Comparison of ENCODE assay signal across 8 cellular contexts in the genomic region with DNA sequence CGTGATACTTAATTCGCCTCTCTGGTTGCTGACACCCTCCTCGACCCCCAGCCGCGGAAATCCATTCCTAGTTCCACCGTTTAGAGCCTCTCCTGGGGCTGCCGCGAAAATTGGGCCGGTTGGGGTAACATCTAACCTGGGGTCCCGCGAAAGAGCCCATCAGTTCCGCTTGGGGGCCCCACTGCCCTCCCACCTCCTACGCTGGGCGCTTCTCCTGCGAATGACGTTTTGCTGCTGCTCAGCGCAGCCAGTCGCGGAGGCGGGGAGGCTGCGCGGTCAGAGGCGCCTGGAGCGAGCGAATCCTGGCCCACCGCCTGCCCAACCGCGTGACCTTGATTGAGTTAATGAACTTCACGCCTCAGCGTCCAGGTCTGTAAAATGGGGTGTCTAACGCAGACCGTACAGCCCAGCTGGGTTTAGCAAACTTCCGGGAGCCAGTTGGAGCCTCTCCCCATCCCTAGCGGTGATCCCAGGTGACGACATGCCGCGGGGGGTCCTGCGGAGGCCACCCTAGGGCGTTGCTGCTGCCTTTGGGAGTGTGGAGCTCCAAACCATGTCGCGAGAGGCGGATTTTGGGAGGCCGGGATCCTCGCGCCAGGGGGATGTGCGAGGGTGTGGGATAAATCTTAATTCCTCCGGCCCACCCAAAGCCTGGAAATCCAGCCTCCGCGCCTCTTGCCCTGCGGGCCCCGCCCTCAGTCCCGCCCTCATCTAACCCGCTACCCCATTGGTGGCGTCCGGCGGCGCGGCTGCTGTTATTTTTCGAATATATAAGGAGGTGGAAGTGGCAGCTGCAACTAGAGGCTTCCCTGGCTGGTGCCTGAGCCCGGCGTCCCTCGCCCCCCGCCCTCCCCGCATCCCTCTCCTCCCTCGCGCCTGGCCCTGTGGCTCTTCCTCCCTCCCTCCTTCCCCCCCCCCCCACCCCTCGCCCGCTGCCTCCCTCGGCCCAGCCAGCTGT. TPM values are rescaled to one million over a fixed set of nuclear protein-coding genes. Genes with fewer than 3 reads are reported as not detected.
DNase-seq lines count a peak whose midpoint lies in the region; TF ChIP-seq lines count a peak whose summit lies in the region.

A gene (plus strand): TSS at position 800 of the 958 bp plus-strand sequence. CDS start 222 bp downstream, outside the sequence.

- TF ChIP-seq CTCF in HFF-Myc (IDR thresholded peaks at IDR 0.05; ENCODE audit: low read depth, low read length, missing control alignments): peak; percentile 24

- H3K9ac ChIP-seq in neuronal stem cell (ENCODE audit: low read depth, low read length, poor library complexity): peak within 1 kb of the TSS; percentile 83

- H3K36me3 ChIP-seq in SJSA1 (peaks cover 45% of the 10 kb centered on the region), neuronal stem cell (replicated peaks in 1 of 2; ENCODE audit: control insufficient read depth in 2 of 2, insufficient read depth in 2 of 2, low read length in 2 of 2) (peaks cover 0 to 6% of the 10 kb centered on the region in 2 donors)

- H2BK5ac ChIP-seq in neuronal stem cell (ENCODE audit: low read length): peak within 1 kb of the TSS; percentile 78

- H4K8ac ChIP-seq in neuronal stem cell (ENCODE audit: low read depth, low read length): no peak within 1 kb of the TSS

- H2AFZ ChIP-seq in neuronal stem cell (ENCODE audit: low read length): peak within 1 kb of the TSS; percentile 95

- DNase-seq in GM03348 (ENCODE audit: low spot score) (peak; percentile 95), HFF-Myc (ENCODE audit: extremely low read depth, low read depth) (peak; percentile 72), MV-4-11 (lab: John Stamatoyannopoulos, UW) (peak; percentile 83), SJSA1 (ENCODE audit: low read depth in 1 of 2, low spot score in 2 of 2) (peak; percentile 95 to 97), foreskin melanocyte (peak; percentile 92), neuronal stem cell (ENCODE audit: low spot score) (peak; percentile 84), substantia nigra (lab: John Stamatoyannopoulos, UW) (peak; percentile 73 to 96 (median 91))
- DNase-seq in activated gamma-delta T cell treated with anti-CD3 and anti-CD28 coated beads, Interleukin-2, amount 50 U/mL, for 16 hours (ENCODE audit: low read depth): peak; percentile 81

- peak within 1 kb of the TSS; percentile 43 for H4K91ac ChIP-seq in neuronal stem cell (ENCODE audit: low read depth, low read length, poor library complexity)

- peaks cover 6% of the 10 kb centered on the region for H3K79me1 ChIP-seq in neuronal stem cell (ENCODE audit: low read depth, low read length)

- peak within 1 kb of the TSS; percentile 92 for H2BK15ac ChIP-seq in neuronal stem cell (ENCODE audit: low read length)

- peak within 1 kb of the TSS; percentile 92 for H3K18ac ChIP-seq in neuronal stem cell (ENCODE audit: low read length)

- peaks cover 37% of the 10 kb centered on the region for H3K4me1 ChIP-seq in SJSA1 (replicated peaks)
- H3K4me1 ChIP-seq in neuronal stem cell (ENCODE audit: control insufficient read depth in 2 of 2, insufficient read depth in 1 of 2, low read depth in 1 of 2, low read length in 2 of 2): peaks cover 28 to 39% of the 10 kb centered on the region in 2 donors

- H2BK12ac ChIP-seq in neuronal stem cell (ENCODE audit: low read length): no peak within 1 kb of the TSS

- peak within 1 kb of the TSS; percentile 89 for H3K14ac ChIP-seq in neuronal stem cell (ENCODE audit: low read length)

- H3K4me3 ChIP-seq in HFF-Myc (replicated peaks; ENCODE audit: low read depth, low read length) (peak within 1 kb of the TSS; percentile 94), SJSA1 (peak within 1 kb of the TSS; percentile 56), neuronal stem cell (ENCODE audit: low read length in 2 of 2) (peak within 1 kb of the TSS; percentile 58 to 88)

- H3K27me3 ChIP-seq in SJSA1 (replicated peaks) (no peaks in the 10 kb centered on the region), neuronal stem cell (ENCODE audit: control insufficient read depth in 3 of 3, insufficient read depth in 3 of 3, low read depth in 1 of 3, low read length in 3 of 3) (peaks cover 0 to 7% (median 0%) of the 10 kb centered on the region in 3 experiments)

- H3K23ac ChIP-seq in neuronal stem cell (ENCODE audit: low read depth, low read length, poor library complexity): peak within 1 kb of the TSS; percentile 23

- WGBS in neuronal stem cell (ENCODE audit: extremely low coverage in 2 of 2, insufficient read length in 2 of 2, insufficient replicate concordance in 1 of 2), 2 donors: no CpG with 5 or more reads among the region's 69 CpGs

- peak within 1 kb of the TSS; percentile 97 for H3K27ac ChIP-seq in SJSA1
- no peak within 1 kb of the TSS for H3K27ac ChIP-seq in neuronal stem cell (replicated peaks; ENCODE audit: low read length)
- H3K27ac ChIP-seq in substantia nigra (ENCODE audit: low read depth, low read length, poor library complexity, severe bottlenecking): peak within 1 kb of the TSS; percentile 99

- no peaks in the 10 kb centered on the region for H3K9me3 ChIP-seq in SJSA1 (replicated peaks)
- H3K9me3 ChIP-seq in neuronal stem cell (replicated peaks in 1 of 2; ENCODE audit: control insufficient read depth in 2 of 2, insufficient read depth in 1 of 2, low read depth in 1 of 2, low read length in 2 of 2): no peaks in the 10 kb centered on the region

- H3K4ac ChIP-seq in neuronal stem cell (ENCODE audit: low read length): no peak within 1 kb of the TSS

- peak within 1 kb of the TSS; percentile 72 for H2BK120ac ChIP-seq in neuronal stem cell (ENCODE audit: low read depth, low read length)

- peak within 1 kb of the TSS; percentile 91 for H3K4me2 ChIP-seq in neuronal stem cell (ENCODE audit: insufficient read depth, low read length, poor library complexity, severe bottlenecking)

- peak within 1 kb of the TSS; percentile 99 for H2AK5ac ChIP-seq in neuronal stem cell (ENCODE audit: low read depth, low read length)

RNA-seq across cellular contexts. Expression of the gene that starts here (rescaled TPM):
- total RNA-seq in SJSA1 (2014; rRNA removed; shearing (Covaris generic)): 74.6 and 76.0 TPM in 2 replicates
- 31.6 TPM for polyA plus RNA-seq in neuronal stem cell (2013, experiment 1 of 2)
- 31.4 TPM for polyA plus RNA-seq in neuronal stem cell (2013, experiment 2 of 2)
